Comparison of ENCODE assay signal across 23 cellular contexts in the genomic region with DNA sequence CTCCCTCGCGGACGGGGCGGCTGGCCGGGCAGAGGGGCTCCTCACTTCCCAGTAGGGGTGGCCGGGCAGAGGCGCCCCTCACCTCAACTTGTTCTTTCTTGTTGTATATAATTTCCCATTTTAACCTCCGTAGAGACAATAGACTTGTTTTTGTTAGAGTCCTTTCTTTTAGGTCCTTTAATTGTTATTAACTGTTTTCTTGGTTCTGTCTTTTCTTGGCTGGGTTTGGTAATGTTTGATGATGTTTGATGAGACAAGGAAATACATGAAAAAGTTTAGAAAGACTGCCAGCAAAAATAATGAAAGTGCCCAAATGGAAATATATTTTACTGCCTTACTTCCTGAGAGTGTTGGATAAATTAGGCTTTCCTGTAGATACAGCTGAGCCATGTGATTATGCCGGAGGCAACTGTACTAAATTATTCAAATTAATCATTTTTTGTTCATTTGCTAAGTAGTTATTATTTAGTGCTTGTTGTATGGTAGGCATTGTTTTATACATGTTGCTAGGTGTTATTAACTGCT.
"Had no signal": no experiment of that assay in that cellular context is flagged by ENCODE, and none has a peak within 500 bp of the region (broad histone marks: within the 10 kb centered on the region; RNA-seq: fewer than 3 reads in every experiment).

No MANE protein-coding gene starts in this region.

- H3K9me3 ChIP-seq: colonic mucosa, esophagus muscularis mucosa, heart right ventricle, mucosa of descending colon, sigmoid colon, thoracic aorta, upper lobe of right lung had no signal

- ATAC-seq: activated CD8-positive, alpha-beta T cell treated with anti-CD3 and anti-CD28 coated beads for 36 hours; heart right ventricle; left ventricle myocardium superior; mucosa of descending colon; naive thymus-derived CD4-positive, alpha-beta T cell; stimulated activated effector memory CD8-positive, alpha-beta T cell treated with anti-CD3 and anti-CD28 coated beads, Interleukin-12 subunit alpha, Interleukin-12 subunit beta, amount 100 ng/mL, for 72 hours; upper lobe of right lung had no signal

- H3K4me1 Mint-ChIP-seq: stimulated activated effector memory CD8-positive, alpha-beta T cell treated with anti-CD3 and anti-CD28 coated beads, Interleukin-12 subunit alpha, Interleukin-12 subunit beta, amount 100 ng/mL, for 72 hours had no signal

- H3K4me3 Mint-ChIP-seq: activated B cell treated with CpG ODN at 0.5 μM for 24 hours; activated CD4-positive, alpha-beta T cell treated with anti-CD3 and anti-CD28 coated beads, Interleukin-2, amount 10 ng/mL, durations not matched to agents 24 days and 14 days; activated CD8-positive, alpha-beta T cell treated with anti-CD3 and anti-CD28 coated beads for 36 hours; activated T-cell treated with anti-CD3 and anti-CD28 coated beads, Interleukin-2, amount 50 U/mL, for 24 hours; brain; immature natural killer cell; memory B cell; naive thymus-derived CD4-positive, alpha-beta T cell; stimulated activated effector memory CD8-positive, alpha-beta T cell treated with anti-CD3 and anti-CD28 coated beads, Interleukin-12 subunit alpha, Interleukin-12 subunit beta, amount 100 ng/mL, for 72 hours had no signal

- H3K4me1 ChIP-seq: colonic mucosa had no signal

- H3K27ac ChIP-seq: colonic mucosa, thoracic aorta, upper lobe of right lung had no signal

- H3K9ac ChIP-seq: parathyroid adenoma had no signal

- H3K4me3 ChIP-seq: colonic mucosa, esophagus muscularis mucosa, heart right ventricle, mucosa of descending colon, sigmoid colon, thoracic aorta, upper lobe of right lung had no signal

- DNase-seq: activated B cell treated with CpG ODN at 0.5 μM for 24 hours; activated CD4-positive, alpha-beta T cell treated with anti-CD3 and anti-CD28 coated beads, Interleukin-2, amount 10 ng/mL, durations not matched to agents 24 days and 14 days; activated CD8-positive, alpha-beta T cell treated with anti-CD3 and anti-CD28 coated beads for 36 hours; activated naive CD4-positive, alpha-beta T cell treated with Interleukin-2 at 50 U/mL for 16 hours; activated T-cell treated with anti-CD3 and anti-CD28 coated beads, Interleukin-2, amount 50 U/mL, for 24 hours; anterior cingulate cortex; colonic mucosa; heart right ventricle; immature natural killer cell; left ventricle myocardium superior; mucosa of descending colon; naive thymus-derived CD4-positive, alpha-beta T cell; sigmoid colon; stimulated activated CD4-positive, alpha-beta T cell treated with anti-CD3 and anti-CD28 coated beads, Interleukin-4, amount 100 ng/mL, for 24 hours; T-helper 9 cell; upper lobe of right lung had no signal

- H3K9me3 Mint-ChIP-seq: activated B cell treated with CpG ODN at 0.5 μM for 24 hours; activated CD4-positive, alpha-beta T cell treated with anti-CD3 and anti-CD28 coated beads, Interleukin-2, amount 10 ng/mL, durations not matched to agents 24 days and 14 days; activated CD8-positive, alpha-beta T cell treated with anti-CD3 and anti-CD28 coated beads for 36 hours; activated T-cell treated with anti-CD3 and anti-CD28 coated beads, Interleukin-2, amount 50 U/mL, for 24 hours; immature natural killer cell; stimulated activated effector memory CD8-positive, alpha-beta T cell treated with anti-CD3 and anti-CD28 coated beads, Interleukin-12 subunit alpha, Interleukin-12 subunit beta, amount 100 ng/mL, for 72 hours had no signal

- H3K27me3 Mint-ChIP-seq: activated B cell treated with CpG ODN at 0.5 μM for 24 hours; activated CD4-positive, alpha-beta T cell treated with anti-CD3 and anti-CD28 coated beads, Interleukin-2, amount 10 ng/mL, durations not matched to agents 24 days and 14 days; activated CD8-positive, alpha-beta T cell treated with anti-CD3 and anti-CD28 coated beads for 36 hours; activated T-cell treated with anti-CD3 and anti-CD28 coated beads, Interleukin-2, amount 50 U/mL, for 24 hours; brain; memory B cell; naive thymus-derived CD4-positive, alpha-beta T cell had no signal

- H3K27ac Mint-ChIP-seq: activated B cell treated with CpG ODN at 0.5 μM for 24 hours; activated CD4-positive, alpha-beta T cell treated with anti-CD3 and anti-CD28 coated beads, Interleukin-2, amount 10 ng/mL, durations not matched to agents 24 days and 14 days; activated CD8-positive, alpha-beta T cell treated with anti-CD3 and anti-CD28 coated beads for 36 hours; activated T-cell treated with anti-CD3 and anti-CD28 coated beads, Interleukin-2, amount 50 U/mL, for 24 hours; activated T-helper 2 cell treated with anti-CD3 and anti-CD28 coated beads, Interferon-gamma antibody, Interleukin-2, Interleukin-4, amounts not matched to agents 10 μg/mL and 5 μg/mL and 100 μg/mL, durations not matched to agents 14 hours and 24 hours and 36 hours; immature natural killer cell; memory B cell; stimulated activated effector memory CD8-positive, alpha-beta T cell treated with anti-CD3 and anti-CD28 coated beads, Interleukin-12 subunit alpha, Interleukin-12 subunit beta, amount 100 ng/mL, for 72 hours had no signal

- H3K27me3 ChIP-seq: colonic mucosa, esophagus muscularis mucosa, heart right ventricle, sigmoid colon, upper lobe of right lung had no signal
